ENCODE assay signal across 8 cellular contexts in the genomic region with DNA sequence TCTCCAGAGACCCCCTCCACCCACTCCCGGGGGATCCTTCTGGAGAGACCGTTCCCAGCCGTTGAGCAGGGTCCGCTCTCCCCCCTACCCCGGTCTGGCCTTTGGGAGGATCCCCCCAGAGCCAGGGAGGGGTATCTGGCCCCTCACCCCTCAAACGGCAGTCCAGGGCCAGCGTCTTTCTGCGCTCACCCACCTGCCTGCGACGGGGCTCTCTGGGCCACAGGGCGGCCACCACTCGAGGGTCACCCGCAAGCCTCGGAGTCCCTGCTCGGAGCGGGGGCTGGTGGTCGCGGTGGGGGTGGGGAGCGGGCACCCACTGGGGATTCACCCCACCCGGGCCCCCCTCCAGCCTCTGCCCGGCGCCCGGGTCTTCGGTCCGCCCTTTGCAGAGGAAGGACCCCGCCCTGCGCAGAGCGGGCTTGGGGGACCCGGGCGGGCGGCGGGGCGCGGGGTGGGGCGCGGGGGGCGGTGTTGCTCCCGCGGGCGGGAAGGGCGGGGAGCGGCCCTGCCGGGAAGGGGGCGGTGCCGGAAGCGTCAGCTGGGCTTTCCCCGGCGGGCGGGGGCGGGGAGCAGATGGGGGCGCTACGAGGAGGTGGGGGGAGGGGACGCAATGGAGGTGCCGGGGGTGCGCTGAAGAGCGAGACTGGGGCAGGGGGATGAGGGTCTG. TPM values are rescaled to one million over a fixed set of nuclear protein-coding genes. Genes with fewer than 3 reads are reported as not detected.
A peak's percentile ranks its signal among the peaks of the same experiment; 100 is the strongest.
DNase-seq lines count a peak whose midpoint lies in the region; ATAC-seq, FAIRE-seq and TF ChIP-seq lines count a peak whose summit lies in the region.

No MANE protein-coding gene starts in this region.

- no peak for FAIRE-seq in HTR-8/SVneo (lab: Jason Lieb, UNC)

- H3K27me3 ChIP-seq in ACC112 (ENCODE audit: insufficient read depth, low read length) (no peaks in the 10 kb centered on the region), breast epithelium (no peaks in the 10 kb centered on the region), kidney epithelial cell (ENCODE audit: control insufficient read depth, insufficient read depth, low read length) (peaks cover under 1% of the 10 kb centered on the region)

- no peaks in the 10 kb centered on the region for H3K9me3 ChIP-seq in breast epithelium

- H3K27ac ChIP-seq in ACC112 (ENCODE audit: low read depth, low read length), result peak overlapping the region; percentile 53; the same call in 1 of the 2 replicates
- H3K27ac ChIP-seq in VCaP, result 0 out of 2 replicates have a peak overlapping the region, but pooled peaks have one; percentile 4
- peak overlapping the region; percentile 94 to 99 for H3K27ac ChIP-seq in breast epithelium

- H3K36me3 ChIP-seq in ACC112 (ENCODE audit: insufficient read depth, low read length) (no peaks in the 10 kb centered on the region), breast epithelium (no peaks in the 10 kb centered on the region), kidney epithelial cell (ENCODE audit: control insufficient read depth, insufficient read depth, low read length) (no peaks in the 10 kb centered on the region)

- ATAC-seq in GM18498 (IDR thresholded peaks at IDR 0.05; ENCODE audit: unreplicated experiment), result no peak

- DNase-seq in HTR-8/SVneo (ENCODE audit: insufficient read length, low spot score) (peak; percentile 53), breast epithelium (ENCODE audit: low spot score in 2 of 2) (peak; percentile 69 to 81), kidney epithelial cell (ENCODE audit: low read depth) (no peak), islet precursor cell (no peak)
- peak; percentile 90 to 92 for DNase-seq in stimulated activated CD4-positive, alpha-beta T cell treated with anti-CD3 and anti-CD28 coated beads, Interleukin-4, amount 100 ng/mL, for 4 hours

- H3K4me3 ChIP-seq in ACC112 (ENCODE audit: low read depth, low read length) (peak overlapping the region; percentile 71), breast epithelium (peak overlapping the region; percentile 49 to 64 (median 52)), kidney epithelial cell (ENCODE audit: low read depth, low read length) (peak overlapping the region; percentile 17)

- intact Hi-C loops in breast epithelium (cut with DNase I; ENCODE audit: low total_unique reads), result loop anchor here (1.0 kb wide), 1 partner anchor 27 kb away; no protein-coding TSS in a partner anchor

- H3K4me1 ChIP-seq in ACC112 (ENCODE audit: control insufficient read depth, insufficient read depth, low read length, unreplicated experiment) (peaks cover 20% of the 10 kb centered on the region), breast epithelium (peaks cover 17 to 44% of the 10 kb centered on the region in 2 donors)

- no peaks in the 10 kb centered on the region for H3K79me2 ChIP-seq in ACC112 (ENCODE audit: control insufficient read depth, insufficient read depth, low read length, unreplicated experiment)

- no peak for TF ChIP-seq POLR2A in breast epithelium (IDR thresholded peaks at IDR 0.05)

- H2AFZ ChIP-seq in ACC112 (ENCODE audit: low read length, unreplicated experiment), result no peak overlapping the region

- TF ChIP-seq CTCF in VCaP (conservative IDR thresholded peaks at IDR 0.05), result no peak
- no peak for TF ChIP-seq CTCF in breast epithelium (IDR thresholded peaks at IDR 0.05)
- no peak for TF ChIP-seq CTCF in kidney epithelial cell (IDR thresholded peaks at IDR 0.05; ENCODE audit: insufficient read depth, low read length, poor library complexity, severe bottlenecking)

RNA-seq across cellular contexts. Expression of gene CRELD2, which starts 16.6 kb away (rescaled TPM):
- total RNA-seq in breast epithelium (10 to 100 TPM; 20.6 to 59.3 (median 39.5) TPM), kidney epithelial cell (59.1 and 68.2 TPM in 2 replicates)

RNA-seq across cellular contexts. Expression of gene ALG12, which starts 16.8 kb away (rescaled TPM):
- total RNA-seq in breast epithelium (10 to 100 TPM; 16.6 to 22.4 (median 19.7) TPM), kidney epithelial cell (24.3 and 26.2 TPM in 2 replicates)

RNA-seq across cellular contexts. Expression of gene PIM3, which starts 25.5 kb away (rescaled TPM):
- total RNA-seq in breast epithelium (10 to 100 TPM; 63.0 to 92.1 (median 87.1) TPM), kidney epithelial cell (66.9 and 77.3 TPM in 2 replicates)

Comparison
In these comparisons a context has a peak if more than half of its experiments do, and no peak if none do; other contexts are left out.
1. H3K27ac ChIP-seq: peak in every context shown above with its lines; median percentile 96 in breast epithelium; 53 in ACC112; 4 in VCaP.
2. H3K4me3 ChIP-seq: peak in every context shown above with its lines; median percentile 71 in ACC112; 52 in breast epithelium; 17 in kidney epithelial cell.
3. DNase-seq: peak in HTR-8/SVneo (single experiment), breast epithelium (2 of 2) and stimulated activated CD4-positive, alpha-beta T cell treated with anti-CD3 and anti-CD28 coated beads, Interleukin-4, amount 100 ng/mL, for 4 hours (2 of 2); none in kidney epithelial cell (single experiment) and islet precursor cell (single experiment).